ENCODE assay signal across 10 cellular contexts in genomic region chr3:183883291-183884096, GRCh38. TPM values are rescaled to one million over a fixed set of nuclear protein-coding genes. Genes with fewer than 3 reads are reported as not detected.
A peak's percentile ranks its signal among the peaks of the same experiment; 100 is the strongest.
DNase-seq lines count a peak whose midpoint lies in the region; ATAC-seq and TF ChIP-seq lines count a peak whose summit lies in the region.
"Had no signal": no experiment of that assay in that cellular context is flagged by ENCODE, and none has a peak within 500 bp of the region (broad histone marks: within the 10 kb centered on the region; RNA-seq: fewer than 3 reads in every experiment).

No MANE protein-coding gene starts in this region.

- H3K4me3 ChIP-seq in HUES6 (ENCODE audit: low read depth, low read length) (peak overlapping the region; percentile 97), breast epithelium (peak overlapping the region; percentile 75 to 96 (median 90)), mucosa of rectum (ENCODE audit: low read length in 2 of 2) (peak overlapping the region; percentile 97 to 99)

- H3K9me3 ChIP-seq in HUES6 (ENCODE audit: control insufficient read depth, insufficient read depth, low read depth, low read length) = no peaks in the 10 kb centered on the region
- H3K9me3 ChIP-seq in breast epithelium = no peaks in the 10 kb centered on the region
- no peaks in the 10 kb centered on the region for H3K9me3 ChIP-seq in mucosa of rectum (ENCODE audit: control insufficient read depth in 2 of 2, low read length in 2 of 2)

- H3K27ac ChIP-seq in 22Rv1 = peak overlapping the region; percentile 59; the same call in 1 of the 2 replicates
- H3K27ac ChIP-seq in HUES6 (ENCODE audit: low read depth, low read length) = no peak overlapping the region
- H3K27ac ChIP-seq in breast epithelium = no peak overlapping the region
- peak overlapping the region in 1 of 2 donors; percentile 80 for H3K27ac ChIP-seq in mucosa of rectum (ENCODE audit: low read depth in 2 of 2, low read length in 2 of 2)

- no peak for TF ChIP-seq POLR2A in breast epithelium (IDR thresholded peaks at IDR 0.05)

- H3K36me3 ChIP-seq in HUES6 (ENCODE audit: control insufficient read depth, insufficient read depth, low read length) = no peaks in the 10 kb centered on the region
- H3K36me3 ChIP-seq in breast epithelium = no peaks in the 10 kb centered on the region
- H3K36me3 ChIP-seq in mucosa of rectum (ENCODE audit: control insufficient read depth in 2 of 2, insufficient read depth in 2 of 2, low read length in 2 of 2) = no peaks in the 10 kb centered on the region

- H3K27me3 ChIP-seq in HUES6 (ENCODE audit: control insufficient read depth, insufficient read depth, low read length) (peaks cover under 1% of the 10 kb centered on the region; the same call in 1 of the 2 replicates), breast epithelium (no peaks in the 10 kb centered on the region), mucosa of rectum (ENCODE audit: control insufficient read depth in 2 of 2, insufficient read depth in 2 of 2, low read length in 2 of 2) (no peaks in the 10 kb centered on the region)

- ATAC-seq in HG02571 (IDR thresholded peaks at IDR 0.05; ENCODE audit: unreplicated experiment) = no peak

- H3K4me1 ChIP-seq in HUES6 (ENCODE audit: control insufficient read depth, insufficient read depth, low read length) (peaks cover 10% of the 10 kb centered on the region; the same call in 1 of the 2 replicates), breast epithelium (peaks cover 7 to 15% of the 10 kb centered on the region in 2 donors), mucosa of rectum (ENCODE audit: control insufficient read depth in 2 of 2, insufficient read depth in 2 of 2, low read length in 2 of 2) (peaks cover 11 to 14% of the 10 kb centered on the region in 2 donors)

- H3K9ac ChIP-seq in HUES6 (ENCODE audit: low read length) (peak overlapping the region; percentile 94), mucosa of rectum (ENCODE audit: low read depth in 1 of 2, low read length in 2 of 2) (peak overlapping the region; percentile 87 to 89)

- TF ChIP-seq CTCF in 22Rv1 (IDR thresholded peaks at IDR 0.05) = no peak
- TF ChIP-seq CTCF in breast epithelium (IDR thresholded peaks at IDR 0.05) = no peak

- DNase-seq in breast epithelium (ENCODE audit: low spot score in 2 of 2) (no peak), AG08396 (ENCODE audit: low spot score) (no peak), mucosa of gallbladder (ENCODE audit: low spot score) (no peak)
- no peak for DNase-seq in activated CD4-positive, alpha-beta T cell treated with anti-CD3 and anti-CD28 coated beads for 1 hour
- DNase-seq: cortex of kidney, NCI-H1048 had no signal

- intact Hi-C loops in breast epithelium (cut with DNase I; ENCODE audit: low total_unique reads) = no loop called here

RNA-seq across cellular contexts. Expression of gene PARL, which starts 1.2 kb away (rescaled TPM):
- total RNA-seq in breast epithelium = 10 to 100 TPM; 48.0 to 53.6 (median 50.5) TPM
- 33.6 TPM for total RNA-seq in mucosa of gallbladder

RNA-seq across cellular contexts. Expression of gene MAP6D1, which starts 58.1 kb away (rescaled TPM):
- total RNA-seq in breast epithelium (1 to 10 TPM in 2 of 3 donors, under 1 TPM in 1; 0.33 to 2.1 (median 1.8) TPM), mucosa of gallbladder (1.1 TPM)
